ENCODE assay signal across 1 cellular context in genomic region chr11:62572431-62572830, GRCh38.
TF ChIP-seq lines count a peak whose summit lies in the region.

No MANE protein-coding gene starts in this region.

TF ChIP-seq in GM23338, 12 proteins besides CTCF, POLR2A, EP300 and RAD21 (continued from another document):
- TF ChIP-seq, protein P1, sequence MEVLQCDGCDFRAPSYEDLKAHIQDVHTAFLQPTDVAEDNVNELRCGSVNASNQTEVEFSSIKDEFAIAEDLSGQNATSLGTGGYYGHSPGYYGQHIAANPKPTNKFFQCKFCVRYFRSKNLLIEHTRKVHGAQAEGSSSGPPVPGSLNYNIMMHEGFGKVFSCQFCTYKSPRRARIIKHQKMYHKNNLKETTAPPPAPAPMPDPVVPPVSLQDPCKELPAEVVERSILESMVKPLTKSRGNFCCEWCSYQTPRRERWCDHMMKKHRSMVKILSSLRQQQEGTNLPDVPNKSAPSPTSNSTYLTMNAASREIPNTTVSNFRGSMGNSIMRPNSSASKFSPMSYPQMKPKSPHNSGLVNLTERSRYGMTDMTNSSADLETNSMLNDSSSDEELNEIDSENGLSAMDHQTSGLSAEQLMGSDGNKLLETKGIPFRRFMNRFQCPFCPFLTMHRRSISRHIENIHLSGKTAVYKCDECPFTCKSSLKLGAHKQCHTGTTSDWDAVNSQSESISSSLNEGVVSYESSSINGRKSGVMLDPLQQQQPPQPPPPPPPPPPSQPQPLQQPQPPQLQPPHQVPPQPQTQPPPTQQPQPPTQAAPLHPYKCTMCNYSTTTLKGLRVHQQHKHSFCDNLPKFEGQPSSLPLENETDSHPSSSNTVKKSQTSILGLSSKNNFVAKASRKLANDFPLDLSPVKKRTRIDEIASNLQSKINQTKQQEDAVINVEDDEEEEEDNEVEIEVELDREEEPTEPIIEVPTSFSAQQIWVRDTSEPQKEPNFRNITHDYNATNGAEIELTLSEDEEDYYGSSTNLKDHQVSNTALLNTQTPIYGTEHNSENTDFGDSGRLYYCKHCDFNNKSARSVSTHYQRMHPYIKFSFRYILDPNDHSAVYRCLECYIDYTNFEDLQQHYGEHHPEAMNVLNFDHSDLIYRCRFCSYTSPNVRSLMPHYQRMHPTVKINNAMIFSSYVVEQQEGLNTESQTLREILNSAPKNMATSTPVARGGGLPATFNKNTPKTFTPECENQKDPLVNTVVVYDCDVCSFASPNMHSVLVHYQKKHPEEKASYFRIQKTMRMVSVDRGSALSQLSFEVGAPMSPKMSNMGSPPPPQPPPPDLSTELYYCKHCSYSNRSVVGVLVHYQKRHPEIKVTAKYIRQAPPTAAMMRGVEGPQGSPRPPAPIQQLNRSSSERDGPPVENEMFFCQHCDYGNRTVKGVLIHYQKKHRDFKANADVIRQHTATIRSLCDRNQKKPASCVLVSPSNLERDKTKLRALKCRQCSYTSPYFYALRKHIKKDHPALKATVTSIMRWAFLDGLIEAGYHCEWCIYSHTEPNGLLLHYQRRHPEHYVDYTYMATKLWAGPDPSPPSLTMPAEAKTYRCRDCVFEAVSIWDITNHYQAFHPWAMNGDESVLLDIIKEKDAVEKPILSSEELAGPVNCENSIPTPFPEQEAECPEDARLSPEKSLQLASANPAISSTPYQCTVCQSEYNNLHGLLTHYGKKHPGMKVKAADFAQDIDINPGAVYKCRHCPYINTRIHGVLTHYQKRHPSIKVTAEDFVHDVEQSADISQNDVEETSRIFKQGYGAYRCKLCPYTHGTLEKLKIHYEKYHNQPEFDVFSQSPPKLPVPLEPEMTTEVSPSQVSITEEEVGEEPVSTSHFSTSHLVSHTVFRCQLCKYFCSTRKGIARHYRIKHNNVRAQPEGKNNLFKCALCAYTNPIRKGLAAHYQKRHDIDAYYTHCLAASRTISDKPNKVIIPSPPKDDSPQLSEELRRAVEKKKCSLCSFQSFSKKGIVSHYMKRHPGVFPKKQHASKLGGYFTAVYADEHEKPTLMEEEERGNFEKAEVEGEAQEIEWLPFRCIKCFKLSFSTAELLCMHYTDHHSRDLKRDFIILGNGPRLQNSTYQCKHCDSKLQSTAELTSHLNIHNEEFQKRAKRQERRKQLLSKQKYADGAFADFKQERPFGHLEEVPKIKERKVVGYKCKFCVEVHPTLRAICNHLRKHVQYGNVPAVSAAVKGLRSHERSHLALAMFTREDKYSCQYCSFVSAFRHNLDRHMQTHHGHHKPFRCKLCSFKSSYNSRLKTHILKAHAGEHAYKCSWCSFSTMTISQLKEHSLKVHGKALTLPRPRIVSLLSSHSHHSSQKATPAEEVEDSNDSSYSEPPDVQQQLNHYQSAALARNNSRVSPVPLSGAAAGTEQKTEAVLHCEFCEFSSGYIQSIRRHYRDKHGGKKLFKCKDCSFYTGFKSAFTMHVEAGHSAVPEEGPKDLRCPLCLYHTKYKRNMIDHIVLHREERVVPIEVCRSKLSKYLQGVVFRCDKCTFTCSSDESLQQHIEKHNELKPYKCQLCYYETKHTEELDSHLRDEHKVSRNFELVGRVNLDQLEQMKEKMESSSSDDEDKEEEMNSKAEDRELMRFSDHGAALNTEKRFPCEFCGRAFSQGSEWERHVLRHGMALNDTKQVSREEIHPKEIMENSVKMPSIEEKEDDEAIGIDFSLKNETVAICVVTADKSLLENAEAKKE (CRISPR knock-in tag; IDR thresholded peaks at IDR 0.05) = no peak
- TF ChIP-seq, protein P2, sequence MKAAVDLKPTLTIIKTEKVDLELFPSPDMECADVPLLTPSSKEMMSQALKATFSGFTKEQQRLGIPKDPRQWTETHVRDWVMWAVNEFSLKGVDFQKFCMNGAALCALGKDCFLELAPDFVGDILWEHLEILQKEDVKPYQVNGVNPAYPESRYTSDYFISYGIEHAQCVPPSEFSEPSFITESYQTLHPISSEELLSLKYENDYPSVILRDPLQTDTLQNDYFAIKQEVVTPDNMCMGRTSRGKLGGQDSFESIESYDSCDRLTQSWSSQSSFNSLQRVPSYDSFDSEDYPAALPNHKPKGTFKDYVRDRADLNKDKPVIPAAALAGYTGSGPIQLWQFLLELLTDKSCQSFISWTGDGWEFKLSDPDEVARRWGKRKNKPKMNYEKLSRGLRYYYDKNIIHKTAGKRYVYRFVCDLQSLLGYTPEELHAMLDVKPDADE (IDR thresholded peaks at IDR 0.05) = no peak
